Comparison of ENCODE assay signal across 11 cellular contexts in genomic region chr15:40739042-40739441, GRCh38. TPM values are rescaled to one million over a fixed set of nuclear protein-coding genes. Genes with fewer than 3 reads are reported as not detected.
"Had no signal": no experiment of that assay in that cellular context is flagged by ENCODE, and none has a peak within 500 bp of the region (broad histone marks: within the 10 kb centered on the region; RNA-seq: fewer than 3 reads in every experiment).

No MANE protein-coding gene starts in this region.

- H3K27ac ChIP-seq: foreskin keratinocyte, skin epidermis, thyroid gland had no signal

- H3K9me3 ChIP-seq: thyroid gland had no signal

- ATAC-seq: activated naive CD4-positive, alpha-beta T cell treated with anti-CD3 and anti-CD28 coated beads, Interleukin-2, amount 50 U/mL, for 72 hours; foreskin keratinocyte; left ventricle myocardium superior had no signal

- H3K27me3 Mint-ChIP-seq: activated CD4-positive, alpha-beta memory T cell treated with anti-CD3 and anti-CD28 coated beads for 36 hours had no signal

- DNase-seq: activated CD4-positive, alpha-beta memory T cell treated with anti-CD3 and anti-CD28 coated beads for 36 hours; activated CD4-positive, CD25-positive, alpha-beta regulatory T cell treated with anti-CD3 and anti-CD28 coated beads, Interleukin-2, amount 50 U/mL, for 72 hours; activated CD8-positive, alpha-beta memory T cell treated with anti-CD3 and anti-CD28 coated beads, Interleukin-2, amount 50 U/mL, for 4 hours; foreskin keratinocyte; left ventricle myocardium superior; retina; stimulated activated CD4-positive, alpha-beta T cell treated with anti-CD3 and anti-CD28 coated beads, Interleukin-4, amount 100 ng/mL, for 4 hours; thyroid gland had no signal

- H3K4me3 Mint-ChIP-seq: activated CD4-positive, alpha-beta memory T cell treated with anti-CD3 and anti-CD28 coated beads for 36 hours had no signal

- H3K4me1 ChIP-seq: thyroid gland had no signal

- H3K4me3 ChIP-seq: skin epidermis, thyroid gland had no signal

- H3K27me3 ChIP-seq: foreskin keratinocyte, thyroid gland had no signal

- H3K9me3 Mint-ChIP-seq: activated CD4-positive, alpha-beta memory T cell treated with anti-CD3 and anti-CD28 coated beads for 36 hours; activated naive CD4-positive, alpha-beta T cell treated with anti-CD3 and anti-CD28 coated beads, Interleukin-2, amount 50 U/mL, for 72 hours had no signal

- H3K27ac Mint-ChIP-seq: activated CD4-positive, alpha-beta memory T cell treated with anti-CD3 and anti-CD28 coated beads for 36 hours had no signal

RNA-seq across cellular contexts. Expression of gene C15orf62, which starts 30.7 kb away (rescaled TPM):
- total RNA-seq: left ventricle myocardium superior, osteocyte had no signal
